Comparison of ENCODE assay signal across 8 cellular contexts in the genomic region with DNA sequence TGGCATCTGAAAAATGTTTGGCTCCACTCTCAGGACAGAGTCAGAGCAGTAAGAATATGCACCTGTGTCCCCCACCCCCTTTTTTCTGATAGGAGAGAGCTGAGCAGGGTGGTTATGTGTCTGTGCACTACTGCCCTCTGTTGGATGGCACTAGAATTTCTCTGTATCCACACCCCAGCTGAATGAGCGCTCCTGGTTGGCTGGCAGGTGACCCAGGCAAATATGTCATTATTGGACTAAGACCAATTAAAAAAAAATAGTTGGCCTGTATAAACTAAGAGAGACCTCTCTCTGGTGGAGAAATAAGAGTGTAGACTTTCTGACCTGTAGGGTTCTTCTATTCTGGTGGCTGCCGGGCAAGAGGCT.
DNase-seq lines count a peak whose midpoint lies in the region; ATAC-seq and TF ChIP-seq lines count a peak whose summit lies in the region.

No MANE protein-coding gene starts in this region.

- TF ChIP-seq CTCF in A673 (conservative IDR thresholded peaks at IDR 0.05; ENCODE audit: low read depth, low read length) (peak; percentile 85), GM12865 (IDR thresholded peaks at IDR 0.05; ENCODE audit: insufficient read depth, low read depth, low read length, missing control alignments) (peak; percentile 75)

- H3K36me3 Mint-ChIP-seq in T-helper 17 cell (ENCODE audit: low read depth): no peaks in the 10 kb centered on the region

- H3K36me3 ChIP-seq in A673 (ENCODE audit: insufficient read depth, low read length, poor library complexity, severe bottlenecking): no peaks in the 10 kb centered on the region

- intact Hi-C loops in A673 (cut with micrococcal nuclease; ENCODE audit: unreplicated experiment): loop anchor here (2.0 kb wide), 2 partner anchors 107 to 187 kb away; no protein-coding TSS in a partner anchor

- POLR2A ChIA-PET in A673 (lab: Charles Lee; ENCODE audit: low non-redundant PET): interaction anchor here (0.7 kb wide), 1 partner anchor 30 kb away, joined by 3 read pairs; no protein-coding TSS in a partner anchor

- H3K27ac ChIP-seq in A673 (ENCODE audit: low read depth, low read length, poor library complexity, severe bottlenecking): no peak overlapping the region

- H3K9me3 ChIP-seq in A673 (ENCODE audit: low read depth, low read length, poor library complexity, severe bottlenecking) (no peaks in the 10 kb centered on the region), T-helper 17 cell (ENCODE audit: control insufficient read depth, low read length, poor library complexity, severe bottlenecking) (no peaks in the 10 kb centered on the region)

- ATAC-seq in HG02678 (IDR thresholded peaks at IDR 0.05; ENCODE audit: unreplicated experiment) (peak; percentile 61), T-helper 17 cell (peak; percentile 75), HG03571 (IDR thresholded peaks at IDR 0.05; ENCODE audit: unreplicated experiment) (no peak)

- no peak overlapping the region for H3K27ac Mint-ChIP-seq in T-helper 17 cell

- peaks cover 5% of the 10 kb centered on the region for H3K27me3 ChIP-seq in A673 (replicated peaks; ENCODE audit: insufficient read depth, low read depth, low read length, poor library complexity)

- CTCF ChIA-PET in A673 (lab: Charles Lee): interaction anchor here (0.7 to 3.1 kb wide), 10 partner anchors 21 to 1048 kb away, joined by 3 to 18 read pairs (median 6); partner anchors contain the start of gene MBIP

- no peaks in the 10 kb centered on the region for H3K4me1 Mint-ChIP-seq in T-helper 17 cell

- peak; percentile 67 for DNase-seq in A673 (ENCODE audit: low spot score)
- peak; percentile 65 for DNase-seq in GM12865 (ENCODE audit: low read depth)
- peak; percentile 43 for DNase-seq in NCI-H146 (lab: John Stamatoyannopoulos, UW)
- no peak for DNase-seq in T-helper 17 cell
- peak; percentile 22 for DNase-seq in fibroblast of peridontal ligament (ENCODE audit: extremely low read depth)
- peak; percentile 12 for DNase-seq in occipital lobe (lab: John Stamatoyannopoulos, UW)

- H3K4me1 ChIP-seq in A673 (ENCODE audit: insufficient read depth, low read length, poor library complexity, severe bottlenecking): peaks cover 7% of the 10 kb centered on the region

- peaks cover 57% of the 10 kb centered on the region for H3K27me3 Mint-ChIP-seq in T-helper 17 cell

- H3K4me3 ChIP-seq in A673 (ENCODE audit: low read depth, low read length, poor library complexity, severe bottlenecking) (no peak overlapping the region), GM12865 (ENCODE audit: low read depth, low read length) (no peak overlapping the region)

- BruUV-seq in A673 (replicated peaks; lab: Mats Ljungman, UMichigan): no TSS peak

- H3K4me3 Mint-ChIP-seq in T-helper 17 cell: no peak overlapping the region

Comparison
In these comparisons a context has a peak if more than half of its experiments do, and no peak if none do; other contexts are left out.
1. DNase-seq: peak in A673 (single experiment), GM12865 (single experiment), NCI-H146 (single experiment), fibroblast of peridontal ligament (single experiment) and occipital lobe (single experiment); none in T-helper 17 cell (0 of 3).